Comparison of ENCODE assay signal across 21 cellular contexts in the genomic region with DNA sequence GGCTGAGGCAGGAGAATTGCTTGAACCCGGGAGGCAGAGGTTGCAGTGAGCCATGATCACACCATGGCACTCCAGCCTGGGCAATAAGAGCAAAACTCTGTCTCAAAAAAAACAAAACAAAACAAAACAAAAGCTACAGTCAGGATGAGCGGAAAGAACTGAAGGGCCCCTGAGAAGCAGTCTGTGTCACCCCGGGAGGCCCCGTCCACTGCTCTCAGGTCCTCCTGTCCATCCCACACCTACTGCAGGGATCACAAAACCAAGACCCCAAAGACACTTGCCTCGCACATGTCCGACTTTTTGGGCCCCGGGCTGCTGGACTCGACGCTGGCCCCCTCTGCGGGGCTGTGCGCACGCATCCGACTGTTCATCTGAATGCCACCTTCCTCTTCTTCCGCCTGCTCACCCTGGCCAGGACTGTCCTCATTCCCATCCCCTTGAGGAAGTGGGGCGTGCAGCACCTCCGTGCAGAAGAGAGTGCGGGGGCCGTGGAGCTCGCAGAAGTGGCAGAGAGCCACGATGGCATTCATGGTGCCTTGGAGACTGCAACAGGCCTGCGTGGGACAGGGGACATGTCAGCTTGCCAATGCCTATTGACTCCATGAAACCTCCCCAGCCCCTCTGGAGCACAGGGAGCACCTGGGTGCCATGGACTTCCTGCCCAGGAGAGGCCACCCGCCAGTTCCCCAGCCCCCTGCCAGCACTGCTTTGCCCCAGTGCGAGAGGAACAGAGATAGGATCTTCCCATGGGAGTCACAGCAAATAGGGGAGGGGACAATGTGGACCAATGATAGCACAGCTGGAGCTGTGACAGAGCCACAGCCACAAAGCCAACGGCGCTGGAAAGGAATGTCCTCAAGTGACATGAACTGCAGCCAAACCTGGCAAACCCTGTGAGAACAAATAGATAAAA. TPM values are rescaled to one million over a fixed set of nuclear protein-coding genes. Genes with fewer than 3 reads are reported as not detected.
A peak's percentile ranks its signal among the peaks of the same experiment; 100 is the strongest.
DNase-seq lines count a peak whose midpoint lies in the region; ATAC-seq and TF ChIP-seq lines count a peak whose summit lies in the region.
"Had no signal": no experiment of that assay in that cellular context is flagged by ENCODE, and none has a peak within 500 bp of the region (broad histone marks: within the 10 kb centered on the region; RNA-seq: fewer than 3 reads in every experiment).

No MANE protein-coding gene starts in this region.

- H3K36me3 ChIP-seq in IMR-90 (ENCODE audit: control insufficient read depth, insufficient read depth, low read length) (peaks cover 85% of the 10 kb centered on the region), liver (ENCODE audit: control insufficient read depth in 4 of 4, insufficient read depth in 3 of 4, low read depth in 1 of 4, low read length in 3 of 4) (peaks cover 17 to 71% (median 45%) of the 10 kb centered on the region in 4 donors), spleen (peaks cover 4 to 100% (median 99%) of the 10 kb centered on the region in 6 donors)

- no peaks in the 10 kb centered on the region for H3K9me3 Mint-ChIP-seq in activated CD8-positive, alpha-beta T cell treated with anti-CD3 and anti-CD28 coated beads, Interleukin-2, amount 10 ng/mL, durations not matched to agents 7 days and 5 days (ENCODE audit: insufficient read depth)
- H3K9me3 Mint-ChIP-seq: activated CD4-positive, alpha-beta memory T cell treated with anti-CD3 and anti-CD28 coated beads for 36 hours; CD8-positive, alpha-beta memory T cell; memory B cell; naive B cell; stimulated activated naive B cell treated with anti-CD40 and anti-IgM and Interleukin-4, amounts not matched to agents 10 μg/mL and 1 μg/mL and 100 μg/mL, for 72 hours had no signal

- H3K27me3 Mint-ChIP-seq in activated CD8-positive, alpha-beta T cell treated with anti-CD3 and anti-CD28 coated beads, Interleukin-2, amount 10 ng/mL, durations not matched to agents 7 days and 5 days (ENCODE audit: low read depth): no peaks in the 10 kb centered on the region
- H3K27me3 Mint-ChIP-seq: activated CD4-positive, alpha-beta memory T cell treated with anti-CD3 and anti-CD28 coated beads for 36 hours; CD8-positive, alpha-beta memory T cell; memory B cell; naive B cell; stimulated activated naive B cell treated with anti-CD40 and anti-IgM and Interleukin-4, amounts not matched to agents 10 μg/mL and 1 μg/mL and 100 μg/mL, for 72 hours had no signal

- H3K4me3 ChIP-seq in IMR-90 (ENCODE audit: insufficient read depth, low read depth, low read length) (no peak overlapping the region), dorsolateral prefrontal cortex (no peak overlapping the region), liver (ENCODE audit: low read depth in 1 of 3, low read length in 3 of 3) (no peak overlapping the region), spleen (no peak overlapping the region)
- H3K4me3 ChIP-seq: tibial artery had no signal

- no peak overlapping the region for H2BK20ac ChIP-seq in IMR-90 (ENCODE audit: low read depth, low read length)

- TF ChIP-seq POLR2A in IMR-90 (IDR thresholded peaks at IDR 0.05; ENCODE audit: low read depth, low read length) (no peak), spleen (IDR thresholded peaks at IDR 0.05) (no peak)

- H3K27me3 ChIP-seq in IMR-90 (ENCODE audit: control insufficient read depth, insufficient read depth, low read length): no peaks in the 10 kb centered on the region
- no peaks in the 10 kb centered on the region for H3K27me3 ChIP-seq in dorsolateral prefrontal cortex
- H3K27me3 ChIP-seq in liver (ENCODE audit: control insufficient read depth in 4 of 4, insufficient read depth in 4 of 4, low read length in 3 of 4): no peaks in the 10 kb centered on the region
- no peaks in the 10 kb centered on the region for H3K27me3 ChIP-seq in spleen (replicated peaks in 1 of 7)
- H3K27me3 ChIP-seq: tibial artery had no signal

- peaks cover 43% of the 10 kb centered on the region for H4K20me1 ChIP-seq in IMR-90 (ENCODE audit: insufficient read depth, low read length)

- BruUV-seq in IMR-90 (replicated peaks; lab: Mats Ljungman, UMichigan): no TSS peak

- no peak overlapping the region for H4K8ac ChIP-seq in IMR-90 (ENCODE audit: low read depth in 2 of 2, low read length in 2 of 2)

- no peak overlapping the region for H2AK9ac ChIP-seq in IMR-90 (replicated peaks; ENCODE audit: low read depth, low read length, poor library complexity)

- no peak overlapping the region for H2BK5ac ChIP-seq in IMR-90 (ENCODE audit: low read depth, low read length, poor library complexity, severe bottlenecking)

- dilution Hi-C loops in IMR-90 (cut with HindIII; ENCODE audit: low sequenced_read_pairs, unreplicated experiment): no loop called here

- H3K14ac ChIP-seq in IMR-90 (replicated peaks; ENCODE audit: low read depth, low read length): no peak overlapping the region

- ATAC-seq in IMR-90 (ENCODE audit: low read depth): no peak
- no peak for ATAC-seq in activated CD8-positive, alpha-beta T cell treated with anti-CD3 and anti-CD28 coated beads, Interleukin-2, amount 10 ng/mL, durations not matched to agents 7 days and 5 days
- no peak for ATAC-seq in HG03108 (IDR thresholded peaks at IDR 0.05; ENCODE audit: unreplicated experiment)
- ATAC-seq in GM21381 (IDR thresholded peaks at IDR 0.05; ENCODE audit: unreplicated experiment): no peak
- ATAC-seq: stimulated activated naive B cell treated with anti-CD40 and anti-IgM and Interleukin-4, amounts not matched to agents 10 μg/mL and 1 μg/mL and 100 μg/mL, for 72 hours had no signal

- no peak overlapping the region for H3K27ac Mint-ChIP-seq in activated CD8-positive, alpha-beta T cell treated with anti-CD3 and anti-CD28 coated beads, Interleukin-2, amount 10 ng/mL, durations not matched to agents 7 days and 5 days
- H3K27ac Mint-ChIP-seq: memory B cell had no signal

- CTCF ChIA-PET in IMR-90 (lab: Yijun Ruan, JAX): no interaction called here
- CTCF ChIA-PET in activated CD8-positive, alpha-beta T cell treated with anti-CD3 and anti-CD28 coated beads, Interleukin-2, amount 10 ng/mL, durations not matched to agents 7 days and 5 days (lab: Charles Lee): interaction anchor here (1.4 kb wide), 1 partner anchor 86 kb away, joined by 4 read pairs; no protein-coding TSS in a partner anchor

- no peak overlapping the region for H3K4ac ChIP-seq in IMR-90 (ENCODE audit: low read depth, low read length)

- H3K4me2 ChIP-seq in IMR-90 (ENCODE audit: low read depth, low read length): no peak overlapping the region

- H3K79me1 ChIP-seq in IMR-90 (ENCODE audit: low read depth in 1 of 2, low read length in 2 of 2): peaks cover 8 to 59% of the 10 kb centered on the region in 2 experiments

- peak overlapping the region; percentile 7 for H2AFZ ChIP-seq in IMR-90 (replicated peaks; ENCODE audit: low read length, poor library complexity)

- no peak overlapping the region for H3K18ac ChIP-seq in IMR-90 (ENCODE audit: low read depth, low read length)

- H3K4me1 Mint-ChIP-seq in activated CD8-positive, alpha-beta T cell treated with anti-CD3 and anti-CD28 coated beads, Interleukin-2, amount 10 ng/mL, durations not matched to agents 7 days and 5 days (ENCODE audit: low read depth): peaks cover 5% of the 10 kb centered on the region

- no peak overlapping the region for H3K4me3 Mint-ChIP-seq in activated CD8-positive, alpha-beta T cell treated with anti-CD3 and anti-CD28 coated beads, Interleukin-2, amount 10 ng/mL, durations not matched to agents 7 days and 5 days
- H3K4me3 Mint-ChIP-seq: activated CD4-positive, alpha-beta memory T cell treated with anti-CD3 and anti-CD28 coated beads for 36 hours; CD8-positive, alpha-beta memory T cell; memory B cell; naive B cell; stimulated activated naive B cell treated with anti-CD40 and anti-IgM and Interleukin-4, amounts not matched to agents 10 μg/mL and 1 μg/mL and 100 μg/mL, for 72 hours had no signal

- no peak overlapping the region for H4K91ac ChIP-seq in IMR-90 (ENCODE audit: insufficient read depth, low read depth, low read length)

- no peak overlapping the region for H2BK120ac ChIP-seq in IMR-90 (ENCODE audit: low read depth, low read length)

- H2AK5ac ChIP-seq in IMR-90 (ENCODE audit: low read depth, low read length): no peak overlapping the region

- H3K36me3 Mint-ChIP-seq in activated CD8-positive, alpha-beta T cell treated with anti-CD3 and anti-CD28 coated beads, Interleukin-2, amount 10 ng/mL, durations not matched to agents 7 days and 5 days (ENCODE audit: low read depth): peaks cover 62% of the 10 kb centered on the region

- no peak overlapping the region for H3K23ac ChIP-seq in IMR-90 (ENCODE audit: low read depth, low read length)

- H3K9me3 ChIP-seq in IMR-90 (ENCODE audit: control insufficient read depth, insufficient read depth, low read length) (no peaks in the 10 kb centered on the region), liver (ENCODE audit: control insufficient read depth in 4 of 4, low read length in 3 of 4) (no peaks in the 10 kb centered on the region), spleen (no peaks in the 10 kb centered on the region)
- H3K9me3 ChIP-seq: tibial artery had no signal

- H2BK15ac ChIP-seq in IMR-90 (ENCODE audit: low read depth, low read length): no peak overlapping the region

- DNase-seq in IMR-90: no peak
- peak in 5 of 10 donors; percentile 55 to 81 (median 74) for DNase-seq in dorsolateral prefrontal cortex
- DNase-seq in spleen: peak; percentile 58
- DNase-seq in SHP77 (lab: John Stamatoyannopoulos, UW): no peak
- no peak for DNase-seq in activated CD8-positive, alpha-beta T cell treated with anti-CD3 and anti-CD28 coated beads, Interleukin-2, amount 10 ng/mL, durations not matched to agents 7 days and 5 days
- DNase-seq: activated CD4-positive, alpha-beta memory T cell treated with anti-CD3 and anti-CD28 coated beads for 36 hours; amniotic stem cell; CD8-positive, alpha-beta memory T cell; naive B cell; NCI-H1048; NCI-H187; NCI-H226; NCI-H774; small intestine; stimulated activated naive B cell treated with anti-CD40 and anti-IgM and Interleukin-4, amounts not matched to agents 10 μg/mL and 1 μg/mL and 100 μg/mL, for 72 hours; SW 1271 had no signal

- H3K9ac ChIP-seq in IMR-90 (ENCODE audit: low read depth, low read length) (no peak overlapping the region), liver (ENCODE audit: low read depth in 1 of 2, low read length in 2 of 2) (no peak overlapping the region)

- in situ Hi-C loops in IMR-90 (cut with MboI; ENCODE audit: low sequenced_read_pairs): no loop called here

- TF ChIP-seq CTCF in IMR-90 (conservative IDR thresholded peaks at IDR 0.05; ENCODE audit: low read depth, low read length): no peak
- TF ChIP-seq CTCF in dorsolateral prefrontal cortex (IDR thresholded peaks at IDR 0.05 in 54 of 56, conservative IDR thresholded peaks at IDR 0.05 in 2 of 56; ENCODE audit: low read depth in 1 of 56, partially characterized antibody in 56 of 56): no peak
- no peak for TF ChIP-seq CTCF in liver (IDR thresholded peaks at IDR 0.05; ENCODE audit: low read depth, low read length, missing input control)
- TF ChIP-seq CTCF in spleen (IDR thresholded peaks at IDR 0.05 in 8 of 11, conservative IDR thresholded peaks at IDR 0.05 in 3 of 11): no peak

- no peak overlapping the region for H3K27ac ChIP-seq in IMR-90 (ENCODE audit: insufficient read depth, low read length)
- peak overlapping the region in 41 of 59 donors; percentile 3 to 79 (median 50) for H3K27ac ChIP-seq in dorsolateral prefrontal cortex
- peak overlapping the region; percentile 6 to 43 for H3K27ac ChIP-seq in liver (ENCODE audit: low read depth in 1 of 2, low read length in 2 of 2)
- peak overlapping the region in 3 of 8 donors; percentile 48 to 80 (median 65) for H3K27ac ChIP-seq in spleen

- H3K9me1 ChIP-seq in IMR-90 (ENCODE audit: insufficient read depth, low read length): no peaks in the 10 kb centered on the region

- H3K56ac ChIP-seq in IMR-90 (ENCODE audit: extremely low read depth, insufficient read depth, low read length): no peak overlapping the region

- intact Hi-C loops in IMR-90 (cut with micrococcal nuclease) (no loop called here), dorsolateral prefrontal cortex (cut with DNase I) (no loop called here), spleen (cut with DNase I; ENCODE audit: low total_unique reads) (no loop called here)

- POLR2A ChIA-PET in IMR-90 (lab: Charles Lee; ENCODE audit: unreplicated experiment): no interaction called here
- POLR2A ChIA-PET in activated CD8-positive, alpha-beta T cell treated with anti-CD3 and anti-CD28 coated beads, Interleukin-2, amount 10 ng/mL, durations not matched to agents 7 days and 5 days (lab: Charles Lee): interaction anchor here (1.0 kb wide), 1 partner anchor 45 kb away, joined by 3 read pairs; no protein-coding TSS in a partner anchor

- TF ChIP-seq RAD21 in IMR-90 (IDR thresholded peaks at IDR 0.05; ENCODE audit: low read length) (no peak), liver (IDR thresholded peaks at IDR 0.05) (peak in 1 of 2 donors; percentile 41)

- WGBS in IMR-90 (ENCODE audit: extremely low coverage in 2 of 2, insufficient read length in 1 of 2), 2 experiments: 96% methylated on average over 18 of the region's 25 CpGs; no CpG with 5 or more reads in 1 of the 2 experiments
- 75% methylated on average over 25 of the region's 25 CpGs for WGBS in liver
- WGBS in spleen, 5 donors: 90 to 96% (median 92%) methylated on average over 22 to 25 of the region's 25 CpGs

- H3K4me1 ChIP-seq in IMR-90 (ENCODE audit: control insufficient read depth, insufficient read depth, low read length) (no peaks in the 10 kb centered on the region), liver (ENCODE audit: control insufficient read depth in 4 of 4, insufficient read depth in 4 of 4, low read length in 3 of 4) (peaks cover 8 to 37% (median 33%) of the 10 kb centered on the region in 4 donors), spleen (peaks cover 4 to 49% (median 24%) of the 10 kb centered on the region in 6 donors)

- no peak overlapping the region for H4K5ac ChIP-seq in IMR-90 (ENCODE audit: low read depth, low read length)

RNA-seq across cellular contexts. Expression of gene FLCN, which starts 9.1 kb away (rescaled TPM):
- total RNA-seq in IMR-90 (2012; rRNA removed) (16.8 and 18.3 TPM in 2 replicates), dorsolateral prefrontal cortex (100 to 1,000 TPM in 109 of 120 experiments, 10 to 100 TPM in 11; 77.5 to 263 (median 146) TPM), liver (10 to 100 TPM; 43.6 to 46.7 TPM), spleen (10 to 100 TPM; 53.9 to 91.6 (median 81.5) TPM)
- polyA plus RNA-seq in IMR-90 (2012; rRNA removed) (19.6 and 24.8 TPM in 2 replicates), liver (10 to 100 TPM in 1 of 2 donors, 1 to 10 TPM in 1; 8.5 to 13.3 TPM), spleen (10 to 100 TPM in 1 of 3 donors, 1 to 10 TPM in 2; 9.1 to 34.1 (median 9.9) TPM)
- 8.4 and 11.3 TPM in 2 replicates for polyA plus RNA-seq in IMR-90 (2012; cell fraction: cytosol; rRNA removed)
- 139 and 159 TPM in 2 replicates for polyA plus RNA-seq in IMR-90 (2012; cell fraction: nucleus; rRNA removed; ENCODE audit: low replicate concordance)
- 10 to 100 TPM; 37.0 to 37.4 TPM for total RNA-seq in activated CD8-positive, alpha-beta T cell treated with anti-CD3 and anti-CD28 coated beads, Interleukin-2, amount 10 ng/mL, durations not matched to agents 7 days and 5 days

RNA-seq across cellular contexts. Expression of gene PLD6, which starts 21.7 kb away (rescaled TPM):
- 1.1 TPM in 2 replicates for total RNA-seq in IMR-90 (2012; rRNA removed)
- polyA plus RNA-seq in IMR-90 (2012; rRNA removed): 0.98 and 1.5 TPM in 2 replicates
- polyA plus RNA-seq in IMR-90 (2012; cell fraction: cytosol; rRNA removed): 0.81 and 1.1 TPM in 2 replicates
- 1.8 and 3.3 TPM in 2 replicates for polyA plus RNA-seq in IMR-90 (2012; cell fraction: nucleus; rRNA removed; ENCODE audit: low replicate concordance)
- total RNA-seq in dorsolateral prefrontal cortex: 10 to 100 TPM in 57 of 120 experiments, 1 to 10 TPM in 63; 5.7 to 19.4 (median 9.9) TPM
- total RNA-seq in liver: 1 to 10 TPM; 1.7 to 2.3 TPM
- polyA plus RNA-seq in liver: 1 to 10 TPM; 1.2 to 1.3 TPM
- 1 to 10 TPM; 1.4 to 5.6 (median 3.7) TPM for total RNA-seq in spleen
- 1 to 10 TPM; 2.2 to 3.9 (median 3.0) TPM for polyA plus RNA-seq in spleen
- 1 to 10 TPM; 3.8 to 4.2 TPM for total RNA-seq in activated CD8-positive, alpha-beta T cell treated with anti-CD3 and anti-CD28 coated beads, Interleukin-2, amount 10 ng/mL, durations not matched to agents 7 days and 5 days

RNA-seq across cellular contexts. Expression of gene COPS3, which starts 53.2 kb away (rescaled TPM):
- total RNA-seq in IMR-90 (2012; rRNA removed) (130 and 144 TPM in 2 replicates), dorsolateral prefrontal cortex (10 to 100 TPM; 32.0 to 91.6 (median 61.8) TPM), liver (10 to 100 TPM; 35.3 to 77.3 TPM), spleen (10 to 100 TPM; 36.5 to 58.9 (median 47.5) TPM)
- polyA plus RNA-seq in IMR-90 (2012; rRNA removed) (59.8 and 71.4 TPM in 2 replicates), liver (10 to 100 TPM; 24.6 to 25.1 TPM), spleen (10 to 100 TPM; 29.9 to 39.1 (median 39.1) TPM)
- 26.7 and 30.2 TPM in 2 replicates for polyA plus RNA-seq in IMR-90 (2012; cell fraction: cytosol; rRNA removed)
- polyA plus RNA-seq in IMR-90 (2012; cell fraction: nucleus; rRNA removed; ENCODE audit: low replicate concordance): 19.0 and 48.2 TPM in 2 replicates
- 100 to 1,000 TPM; 115 to 124 TPM for total RNA-seq in activated CD8-positive, alpha-beta T cell treated with anti-CD3 and anti-CD28 coated beads, Interleukin-2, amount 10 ng/mL, durations not matched to agents 7 days and 5 days
